ENCODE assay signal across 5 cellular contexts in genomic region chr4:143870523-143871268, GRCh38. TPM values are rescaled to one million over a fixed set of nuclear protein-coding genes. Genes with fewer than 3 reads are reported as not detected.
"Had no signal": no experiment of that assay in that cellular context is flagged by ENCODE, and none has a peak within 500 bp of the region (broad histone marks: within the 10 kb centered on the region; RNA-seq: fewer than 3 reads in every experiment).

No MANE protein-coding gene starts in this region.

RNA-seq across cellular contexts. Expression of gene GYPE, which starts 34.7 kb away (rescaled TPM):
- total RNA-seq: activated CD4-positive, alpha-beta T cell treated with anti-CD3 and anti-CD28 coated beads, Interleukin-2, amount 10 ng/mL, durations not matched to agents 7 days and 5 days; astrocyte; bronchial epithelial cell; esophagus mucosa; T-helper 1 cell treated with Interleukin-12 subunit alpha and Interleukin-12 subunit beta and Interleukin-4 antibody, amounts not matched to agents 30 ng/mL and 1 ng/mL, for 36 hours had no signal
